In the genomic region with DNA sequence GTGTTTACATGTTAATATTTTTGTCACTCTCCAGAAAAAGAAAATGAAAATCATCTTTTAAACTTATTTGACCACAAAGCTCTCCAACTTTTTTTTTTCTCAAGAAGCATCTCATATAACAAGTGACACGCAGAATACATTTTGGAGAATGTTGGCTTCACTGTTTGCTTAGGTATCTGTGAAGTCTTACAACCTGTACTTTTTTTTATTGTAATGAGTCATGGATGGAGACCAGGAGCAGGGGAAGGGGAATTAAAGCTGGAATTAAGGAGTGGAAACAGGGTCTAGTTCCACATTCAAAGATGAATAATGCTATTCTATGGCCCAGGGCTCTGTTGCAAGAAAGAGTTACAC, we compare ENCODE assay signal across 25 cellular contexts.
DNase-seq lines count a peak whose midpoint lies in the region; ATAC-seq, FAIRE-seq and TF ChIP-seq lines count a peak whose summit lies in the region.
"Had no signal": no experiment of that assay in that cellular context is flagged by ENCODE, and none has a peak within 500 bp of the region (broad histone marks: within the 10 kb centered on the region; RNA-seq: fewer than 3 reads in every experiment).

No MANE protein-coding gene starts in this region.

- H3K36me3 ChIP-seq in HepG2 (replicated peaks in 1 of 2; ENCODE audit: control insufficient read depth in 1 of 2, insufficient read depth in 2 of 2, low read length in 2 of 2) (no peaks in the 10 kb centered on the region; a peak in 1 of 5 replicates), psoas muscle (ENCODE audit: insufficient read depth in 1 of 2, low read depth in 1 of 2) (no peaks in the 10 kb centered on the region)
- H3K36me3 ChIP-seq in CD8-positive, alpha-beta T cell (ENCODE audit: insufficient read depth, low read length): no peaks in the 10 kb centered on the region
- H3K36me3 ChIP-seq: MG63 had no signal

- H3K4me2 ChIP-seq in HepG2 (ENCODE audit: low read depth, low read length): peak overlapping the region; percentile 90

- no peaks in the 10 kb centered on the region for H3K27me3 Mint-ChIP-seq in activated T-cell treated with anti-CD3 and anti-CD28 coated beads, Interleukin-2, amount 50 U/mL, for 72 hours (ENCODE audit: low read depth)
- H3K27me3 Mint-ChIP-seq in CD8-positive, alpha-beta T cell (ENCODE audit: low read depth): no peaks in the 10 kb centered on the region

- no peak overlapping the region for H3K4me3 Mint-ChIP-seq in activated T-cell treated with anti-CD3 and anti-CD28 coated beads, Interleukin-2, amount 50 U/mL, for 72 hours
- H3K4me3 Mint-ChIP-seq in CD8-positive, alpha-beta T cell: no peak overlapping the region
- H3K4me3 Mint-ChIP-seq: CD4-positive, CD25-positive, alpha-beta regulatory T cell had no signal

- H3K36me3 Mint-ChIP-seq in activated T-cell treated with anti-CD3 and anti-CD28 coated beads, Interleukin-2, amount 50 U/mL, for 72 hours (ENCODE audit: insufficient read depth in 2 of 2): no peaks in the 10 kb centered on the region
- no peaks in the 10 kb centered on the region for H3K36me3 Mint-ChIP-seq in CD8-positive, alpha-beta T cell
- H3K36me3 Mint-ChIP-seq: CD4-positive, CD25-positive, alpha-beta regulatory T cell had no signal

- peak overlapping the region in 1 of 3 experiments; percentile 23; a peak in 2 of 6 replicates for H3K4me3 ChIP-seq in HepG2 (replicated peaks in 1 of 3; ENCODE audit: insufficient read depth in 1 of 3, low read depth in 2 of 3, low read length in 3 of 3)
- H3K4me3 ChIP-seq in psoas muscle: no peak overlapping the region
- no peak overlapping the region for H3K4me3 ChIP-seq in CD8-positive, alpha-beta T cell (ENCODE audit: low read depth, low read length)
- H3K4me3 ChIP-seq: MG63 had no signal

- H3K4me1 ChIP-seq in HepG2 (ENCODE audit: insufficient read depth, low read length) (peaks cover 86% of the 10 kb centered on the region), psoas muscle (no peaks in the 10 kb centered on the region)
- H3K4me1 ChIP-seq in CD8-positive, alpha-beta T cell (ENCODE audit: insufficient read depth, low read length): no peaks in the 10 kb centered on the region

- no peak for FAIRE-seq in HepG2 (lab: Jason Lieb, UNC)
- FAIRE-seq: GM19239 had no signal

- no peak for DNase-seq in activated T-cell treated with anti-CD3 and anti-CD28 coated beads, Interleukin-2, amount 50 U/mL, for 72 hours
- DNase-seq in activated T-cell treated with anti-CD3 and anti-CD28 coated beads, Interleukin-2, amount 50 U/mL, for 1 hour: no peak
- DNase-seq in SW480 (ENCODE audit: low spot score) (peak; percentile 16), HepG2 (ENCODE audit: low spot score) (no peak), psoas muscle (no peak)
- DNase-seq in CD8-positive, alpha-beta T cell: no peak
- no peak for DNase-seq in activated effector memory CD4-positive, alpha-beta T cell treated with anti-CD3 and anti-CD28 coated beads, Interleukin-2, amount 50 U/mL, for 16 hours
- DNase-seq in activated CD4-positive, alpha-beta T cell treated with anti-CD3 and anti-CD28 coated beads, Interleukin-2, amount 50 U/mL, for 48 hours: no peak
- DNase-seq: CD4-positive, CD25-positive, alpha-beta regulatory T cell; COR-L47; EL; GF-D8; GOT3; Kasumi-1; MG63; NCI-H1048; NCI-H1436; NCI-H187 treated with DMSO at 0.1 percent for 48 hours; NCI-H345; NCI-H524 treated with DMSO at 0.1 percent for 48 hours; NCI-H82; OCI-M1 had no signal

- peak overlapping the region; percentile 71 for H3K9ac ChIP-seq in HepG2 (ENCODE audit: insufficient read depth, low read depth, low read length)

- TF ChIP-seq EP300 in HepG2 (IDR thresholded peaks at IDR 0.05; ENCODE audit: low read depth in 2 of 2, low read length in 2 of 2) (no peak), HepG2 (CRISPR knock-in tag; IDR thresholded peaks at IDR 0.05; ENCODE audit: borderline replicate concordance) (no peak)

- H3K27ac Mint-ChIP-seq in activated T-cell treated with anti-CD3 and anti-CD28 coated beads, Interleukin-2, amount 50 U/mL, for 72 hours: peak overlapping the region; percentile 60
- no peak overlapping the region for H3K27ac Mint-ChIP-seq in CD8-positive, alpha-beta T cell

- CTCF ChIA-PET in HepG2 (lab: Yijun Ruan, JAX; ENCODE audit: low intra/inter-chr PET ratio, low total read pairs): no interaction called here
- CTCF ChIA-PET in CD8-positive, alpha-beta T cell (lab: Charles Lee): no interaction called here

- no peak for TF ChIP-seq RAD21 in HepG2 (CRISPR knock-in tag; IDR thresholded peaks at IDR 0.05)

- H3K79me2 ChIP-seq in HepG2 (ENCODE audit: insufficient read depth, low read length): no peaks in the 10 kb centered on the region

- H3K9me3 ChIP-seq in HepG2 (ENCODE audit: low read length) (no peaks in the 10 kb centered on the region), psoas muscle (no peaks in the 10 kb centered on the region)
- H3K9me3 ChIP-seq in CD8-positive, alpha-beta T cell (ENCODE audit: low read length): no peaks in the 10 kb centered on the region
- H3K9me3 ChIP-seq: MG63 had no signal

- no peaks in the 10 kb centered on the region for H3K27me3 ChIP-seq in HepG2 (ENCODE audit: control insufficient read depth in 1 of 2, insufficient read depth in 2 of 2, low read length in 2 of 2)
- H3K27me3 ChIP-seq in psoas muscle (ENCODE audit: insufficient read depth in 3 of 3, low read length in 2 of 3): no peaks in the 10 kb centered on the region
- H3K27me3 ChIP-seq in CD8-positive, alpha-beta T cell (ENCODE audit: insufficient read depth, low read length): no peaks in the 10 kb centered on the region
- H3K27me3 ChIP-seq: MG63 had no signal

- 3% methylated on average over 1 of the region's 1 CpG for WGBS in HepG2 (ENCODE audit: low lambda C conversion rate)
- 80 to 86% (median 85%) methylated on average over 1 of the region's 1 CpG for WGBS in psoas muscle, 3 donors

- TF ChIP-seq POLR2A in HepG2 (IDR thresholded peaks at IDR 0.05; ENCODE audit: insufficient read depth in 1 of 2, low read depth in 2 of 2, low read length in 2 of 2): no peak

- no peak for ATAC-seq in activated T-cell treated with anti-CD3 and anti-CD28 coated beads, Interleukin-2, amount 50 U/mL, for 72 hours (replicated peaks in 1 of 2)
- peak; percentile 69 for ATAC-seq in HepG2
- no peak for ATAC-seq in psoas muscle
- no peak for ATAC-seq in CD8-positive, alpha-beta T cell
- ATAC-seq: HCT116, Right ventricle myocardium inferior had no signal

- no peaks in the 10 kb centered on the region for H3K9me3 Mint-ChIP-seq in activated T-cell treated with anti-CD3 and anti-CD28 coated beads, Interleukin-2, amount 50 U/mL, for 72 hours
- no peaks in the 10 kb centered on the region for H3K9me3 Mint-ChIP-seq in CD8-positive, alpha-beta T cell
- H3K9me3 Mint-ChIP-seq: CD4-positive, CD25-positive, alpha-beta regulatory T cell had no signal

- peaks cover 5% of the 10 kb centered on the region for H3K4me1 Mint-ChIP-seq in activated T-cell treated with anti-CD3 and anti-CD28 coated beads, Interleukin-2, amount 50 U/mL, for 72 hours (ENCODE audit: low read depth)
- H3K4me1 Mint-ChIP-seq in CD8-positive, alpha-beta T cell (ENCODE audit: low read depth): peaks cover 9% of the 10 kb centered on the region
- H3K4me1 Mint-ChIP-seq: CD4-positive, CD25-positive, alpha-beta regulatory T cell had no signal

- BruUV-seq in HepG2 (replicated peaks; lab: Mats Ljungman, UMichigan): TSS peak; percentile 98

- TF ChIP-seq CTCF in HepG2 (CRISPR knock-in tag; IDR thresholded peaks at IDR 0.05) (no peak), psoas muscle (IDR thresholded peaks at IDR 0.05) (no peak)
- TF ChIP-seq CTCF in CD8-positive, alpha-beta T cell (IDR thresholded peaks at IDR 0.05): no peak

- no peak overlapping the region for H2AFZ ChIP-seq in HepG2 (ENCODE audit: low read length)

- H4K20me1 ChIP-seq in HepG2 (ENCODE audit: insufficient read depth, low read length): no peaks in the 10 kb centered on the region

- POLR2A ChIA-PET in HepG2 (lab: Yijun Ruan, JAX): interaction anchor here (1.0 to 2.3 kb wide), 9 partner anchors 12 to 212 kb away, joined by 3 to 14 read pairs (median 6); a partner anchor contains a TSS
- POLR2A ChIA-PET in CD8-positive, alpha-beta T cell (lab: Charles Lee): no interaction called here

- peak overlapping the region; percentile 99 for H3K27ac ChIP-seq in HepG2 (ENCODE audit: extremely low read length, insufficient read depth, low read length)
- no peak overlapping the region for H3K27ac ChIP-seq in psoas muscle
- H3K27ac ChIP-seq in CD8-positive, alpha-beta T cell (ENCODE audit: low read depth, low read length): no peak overlapping the region

- intact Hi-C loops in HepG2 (cut with micrococcal nuclease; ENCODE audit: unreplicated experiment): loop anchor here (1.0 kb wide), 2 partner anchors 88 to 105 kb away; no protein-coding TSS in a partner anchor
- intact Hi-C loops in psoas muscle (cut with DNase I): no loop called here
- intact Hi-C loops in CD8-positive, alpha-beta T cell (cut with DNase I, micrococcal nuclease): no loop called here

- in situ Hi-C loops in HepG2 (cut with HindIII; ENCODE audit: extremely low pct_ligation_motif_present, low pct_unique_long_range_greater_than_20kb): loop anchor here (10.0 kb wide), 1 partner anchor 93 kb away; no protein-coding TSS in a partner anchor
